In genomic region chr11:17275376-17276235, GRCh38 we compare ENCODE assay signal across 8 cellular contexts. TPM values are rescaled to one million over a fixed set of nuclear protein-coding genes. Genes with fewer than 3 reads are reported as not detected.
DNase-seq lines count a peak whose midpoint lies in the region; ATAC-seq, FAIRE-seq and TF ChIP-seq lines count a peak whose summit lies in the region.

No MANE protein-coding gene starts in this region.

- peak overlapping the region; percentile 91 for H3K4me2 ChIP-seq in HepG2 (ENCODE audit: low read depth, low read length)

- no peak overlapping the region for H2AFZ ChIP-seq in HepG2 (ENCODE audit: low read length)

- POLR2A ChIA-PET in HepG2 (lab: Yijun Ruan, JAX), result interaction anchor here (0.6 to 4.2 kb wide), 4 partner anchors 59 to 77 kb away, joined by 3 to 13 read pairs (median 6); partner anchors contain the start of genes NCR3LG1 and PIK3C2A

- no peak for TF ChIP-seq CTCF in HepG2 (CRISPR knock-in tag; IDR thresholded peaks at IDR 0.05)

- H3K4me3 Mint-ChIP-seq in stimulated activated naive CD8-positive, alpha-beta T cell treated with anti-CD3 and anti-CD28 coated beads, Interleukin-15, Interleukin-2, amounts not matched to agents 100 ng/mL and 50 ng/mL, for 24 hours, result peak overlapping the region; percentile 93
- peak overlapping the region; percentile 91 for H3K4me3 Mint-ChIP-seq in activated naive CD8-positive, alpha-beta T cell treated with anti-CD3 and anti-CD28 coated beads, Interleukin-2, amount 50 U/mL, for 24 hours

- H3K27me3 Mint-ChIP-seq in stimulated activated naive CD8-positive, alpha-beta T cell treated with anti-CD3 and anti-CD28 coated beads, Interleukin-15, Interleukin-2, amounts not matched to agents 100 ng/mL and 50 ng/mL, for 24 hours, result no peaks in the 10 kb centered on the region
- peaks cover 3% of the 10 kb centered on the region for H3K27me3 Mint-ChIP-seq in activated naive CD8-positive, alpha-beta T cell treated with anti-CD3 and anti-CD28 coated beads, Interleukin-2, amount 50 U/mL, for 24 hours

- H3K4me1 ChIP-seq in HepG2 (ENCODE audit: insufficient read depth, low read length), result peaks cover 45% of the 10 kb centered on the region
- H3K4me1 ChIP-seq in urinary bladder (ENCODE audit: insufficient read depth), result no peaks in the 10 kb centered on the region

- ATAC-seq in stimulated activated naive CD8-positive, alpha-beta T cell treated with anti-CD3 and anti-CD28 coated beads, Interleukin-15, Interleukin-2, amounts not matched to agents 100 U/mL and 50 U/mL, for 24 hours, result no peak
- ATAC-seq in activated naive CD8-positive, alpha-beta T cell treated with anti-CD3 and anti-CD28 coated beads, Interleukin-2, amount 50 U/mL, for 24 hours, result no peak
- ATAC-seq in HepG2, result peak; percentile 1; the same call in 1 of the 3 replicates
- ATAC-seq in HG03432 (IDR thresholded peaks at IDR 0.05; ENCODE audit: unreplicated experiment), result no peak

- peak overlapping the region; percentile 83 to 95 (median 87) for H3K4me3 ChIP-seq in HepG2 (replicated peaks in 1 of 3; ENCODE audit: insufficient read depth in 1 of 3, low read depth in 2 of 3, low read length in 3 of 3)
- peak overlapping the region; percentile 78 for H3K4me3 ChIP-seq in urinary bladder (ENCODE audit: low read depth, low read length)

- no peak for FAIRE-seq in HepG2 (lab: Jason Lieb, UNC)

- H4K20me1 ChIP-seq in HepG2 (ENCODE audit: insufficient read depth, low read length), result no peaks in the 10 kb centered on the region

- in situ Hi-C loops in HepG2 (cut with HindIII; ENCODE audit: extremely low pct_ligation_motif_present, low pct_unique_long_range_greater_than_20kb), result no loop called here

- BruUV-seq in HepG2 (replicated peaks; lab: Mats Ljungman, UMichigan), result TSS peak; percentile 92

- H3K79me2 ChIP-seq in HepG2 (ENCODE audit: insufficient read depth, low read length), result no peaks in the 10 kb centered on the region

- CTCF ChIA-PET in HepG2 (lab: Yijun Ruan, JAX; ENCODE audit: low intra/inter-chr PET ratio, low total read pairs), result no interaction called here

- no peaks in the 10 kb centered on the region for H3K36me3 ChIP-seq in HepG2 (replicated peaks in 1 of 2; ENCODE audit: control insufficient read depth in 1 of 2, insufficient read depth in 2 of 2, low read length in 2 of 2)
- H3K36me3 ChIP-seq in urinary bladder (ENCODE audit: insufficient read depth), result no peaks in the 10 kb centered on the region

- peak overlapping the region; percentile 98 for H3K27ac Mint-ChIP-seq in stimulated activated naive CD8-positive, alpha-beta T cell treated with anti-CD3 and anti-CD28 coated beads, Interleukin-15, Interleukin-2, amounts not matched to agents 100 ng/mL and 50 ng/mL, for 24 hours
- peak overlapping the region; percentile 97 for H3K27ac Mint-ChIP-seq in activated naive CD8-positive, alpha-beta T cell treated with anti-CD3 and anti-CD28 coated beads, Interleukin-2, amount 50 U/mL, for 24 hours

- DNase-seq in stimulated activated naive CD8-positive, alpha-beta T cell treated with anti-CD3 and anti-CD28 coated beads, Interleukin-15, Interleukin-2, amounts not matched to agents 100 U/mL and 50 U/mL, for 24 hours, result no peak
- DNase-seq in activated naive CD8-positive, alpha-beta T cell treated with anti-CD3 and anti-CD28 coated beads, Interleukin-2, amount 50 U/mL, for 24 hours, result no peak
- peak; percentile 48 for DNase-seq in HepG2 (ENCODE audit: low spot score)
- DNase-seq in stimulated activated CD4-positive, alpha-beta T cell treated with anti-CD3 and anti-CD28 coated beads, Interleukin-4, amount 100 ng/mL, for 1 hour, result no peak
- no peak for DNase-seq in activated gamma-delta T cell treated with Interleukin-2 at 50 U/mL for 16 hours

- H3K27me3 ChIP-seq in HepG2 (ENCODE audit: control insufficient read depth in 1 of 2, insufficient read depth in 2 of 2, low read length in 2 of 2), result no peaks in the 10 kb centered on the region; a peak in 1 of 5 replicates

- no peaks in the 10 kb centered on the region for H3K36me3 Mint-ChIP-seq in stimulated activated naive CD8-positive, alpha-beta T cell treated with anti-CD3 and anti-CD28 coated beads, Interleukin-15, Interleukin-2, amounts not matched to agents 100 ng/mL and 50 ng/mL, for 24 hours (ENCODE audit: low read depth)
- H3K36me3 Mint-ChIP-seq in activated naive CD8-positive, alpha-beta T cell treated with anti-CD3 and anti-CD28 coated beads, Interleukin-2, amount 50 U/mL, for 24 hours (ENCODE audit: low read depth), result no peaks in the 10 kb centered on the region

- no peak for TF ChIP-seq RAD21 in HepG2 (CRISPR knock-in tag; IDR thresholded peaks at IDR 0.05)

- TF ChIP-seq EP300 in HepG2 (IDR thresholded peaks at IDR 0.05; ENCODE audit: low read depth in 2 of 2, low read length in 2 of 2), result no peak
- TF ChIP-seq EP300 in HepG2 (CRISPR knock-in tag; IDR thresholded peaks at IDR 0.05; ENCODE audit: borderline replicate concordance), result no peak

- H3K9me3 Mint-ChIP-seq in stimulated activated naive CD8-positive, alpha-beta T cell treated with anti-CD3 and anti-CD28 coated beads, Interleukin-15, Interleukin-2, amounts not matched to agents 100 ng/mL and 50 ng/mL, for 24 hours, result no peaks in the 10 kb centered on the region
- H3K9me3 Mint-ChIP-seq in activated naive CD8-positive, alpha-beta T cell treated with anti-CD3 and anti-CD28 coated beads, Interleukin-2, amount 50 U/mL, for 24 hours, result no peaks in the 10 kb centered on the region

- WGBS in HepG2 (ENCODE audit: low lambda C conversion rate), result 4% methylated on average over 10 of the region's 10 CpGs
- WGBS in urinary bladder, result 68% methylated on average over 10 of the region's 10 CpGs

- TF ChIP-seq POLR2A in HepG2 (IDR thresholded peaks at IDR 0.05; ENCODE audit: insufficient read depth in 1 of 2, low read depth in 2 of 2, low read length in 2 of 2), result no peak

- intact Hi-C loops in HepG2 (cut with micrococcal nuclease; ENCODE audit: unreplicated experiment), result loop anchor here (2.0 kb wide), 2 partner anchors 67 to 77 kb away; no protein-coding TSS in a partner anchor

- no peaks in the 10 kb centered on the region for H3K9me3 ChIP-seq in HepG2 (ENCODE audit: low read length)

- peaks cover 40% of the 10 kb centered on the region for H3K4me1 Mint-ChIP-seq in stimulated activated naive CD8-positive, alpha-beta T cell treated with anti-CD3 and anti-CD28 coated beads, Interleukin-15, Interleukin-2, amounts not matched to agents 100 ng/mL and 50 ng/mL, for 24 hours (ENCODE audit: low read depth)
- peaks cover 38% of the 10 kb centered on the region for H3K4me1 Mint-ChIP-seq in activated naive CD8-positive, alpha-beta T cell treated with anti-CD3 and anti-CD28 coated beads, Interleukin-2, amount 50 U/mL, for 24 hours

- H3K27ac ChIP-seq in HepG2 (ENCODE audit: extremely low read length, insufficient read depth, low read length), result peak overlapping the region; percentile 87
- no peak overlapping the region for H3K27ac ChIP-seq in urinary bladder (ENCODE audit: low read depth)

- H3K9ac ChIP-seq in HepG2 (ENCODE audit: insufficient read depth, low read depth, low read length), result peak overlapping the region; percentile 85

TF ChIP-seq in HepG2, 621 proteins besides CTCF, POLR2A, EP300 and RAD21 (continues in another document):
- TF ChIP-seq FOXK1 (CRISPR knock-in tag; IDR thresholded peaks at IDR 0.05; ENCODE audit: borderline replicate concordance, low read depth) (no peak), JARID2 (CRISPR knock-in tag; IDR thresholded peaks at IDR 0.05; ENCODE audit: insufficient replicate concordance) (no peak), REXO4 (CRISPR knock-in tag; IDR thresholded peaks at IDR 0.05; ENCODE audit: borderline replicate concordance) (no peak), BCL6 (CRISPR knock-in tag; IDR thresholded peaks at IDR 0.05) (no peak), FOXP4 (CRISPR knock-in tag; IDR thresholded peaks at IDR 0.05) (peak; percentile 66; the same call in 1 of the 2 replicates), ZNF431 (CRISPR knock-in tag; IDR thresholded peaks at IDR 0.05; ENCODE audit: borderline replicate concordance, low read depth) (no peak)

RNA-seq across cellular contexts. Expression of gene NUCB2, which starts 0.9 kb away (rescaled TPM):
- 51.7 and 82.4 TPM in 2 replicates for total RNA-seq in HepG2 (2016; rRNA removed; fragmentation: Illumina TruSeq; extraction: Trizol)
- total RNA-seq in HepG2 (2016; cell fraction: cytosol; rRNA removed; fragmentation: Illumina TruSeq; extraction: Trizol; ENCODE audit: low read depth), result 12.8 and 18.2 TPM in 2 replicates
- total RNA-seq in HepG2 (2016; cell fraction: insoluble cytoplasmic fraction; rRNA removed; fragmentation: Illumina TruSeq; extraction: Trizol), result 53.2 and 84.3 TPM in 2 replicates
- total RNA-seq in HepG2 (2016; cell fraction: membrane; rRNA removed; fragmentation: Illumina TruSeq; extraction: Trizol), result 22.0 and 25.9 TPM in 2 replicates
- 61.4 and 67.1 TPM in 2 replicates for total RNA-seq in HepG2 (2016; cell fraction: nucleus; rRNA removed; fragmentation: Illumina TruSeq; extraction: Trizol)
- polyA plus RNA-seq in HepG2 (2011; rRNA removed), result 28.1 and 54.2 TPM in 2 replicates
- polyA plus RNA-seq in HepG2 (2011; cell fraction: cytosol; rRNA removed), result 16.3 and 21.6 TPM in 2 replicates
- 5.9 and 6.4 TPM in 2 replicates for polyA plus RNA-seq in HepG2 (2011; cell fraction: nucleus; rRNA removed)
- polyA plus RNA-seq in HepG2 (2012), result 41.1 and 53.2 TPM in 2 replicates
- 15.9 and 16.0 TPM in 2 replicates for polyA plus RNA-seq in HepG2 (2016; cell fraction: cytosol; fragmentation: Illumina TruSeq; extraction: Trizol; ENCODE audit: low read depth)
- 52.8 and 57.8 TPM in 2 replicates for polyA plus RNA-seq in HepG2 (2016; cell fraction: insoluble cytoplasmic fraction; fragmentation: Illumina TruSeq; extraction: Trizol; ENCODE audit: low read depth)
- 14.5 and 18.2 TPM in 2 replicates for polyA plus RNA-seq in HepG2 (2016; cell fraction: membrane; fragmentation: Illumina TruSeq; extraction: Trizol; ENCODE audit: low read depth)
- polyA plus RNA-seq in HepG2 (2016; cell fraction: nucleus; fragmentation: Illumina TruSeq; extraction: Trizol; ENCODE audit: insufficient read depth, low read depth), result 83.7 and 90.3 TPM in 2 replicates
- polyA minus RNA-seq in HepG2 (2011; rRNA and poly(A)+ RNA removed; ENCODE audit: low replicate concordance), result 10.2 and 12.9 TPM in 2 replicates
- polyA minus RNA-seq in HepG2 (2011; cell fraction: cytosol; rRNA and poly(A)+ RNA removed), result 21.3 and 25.6 TPM in 2 replicates
- polyA minus RNA-seq in HepG2 (2011; cell fraction: nucleus; rRNA and poly(A)+ RNA removed), result 18.9 and 21.6 TPM in 2 replicates
- 174 TPM for total RNA-seq in urinary bladder
- polyA plus RNA-seq in urinary bladder, result 54.8 TPM
